8 cellular contexts compared by ENCODE assay signal in the genomic region with DNA sequence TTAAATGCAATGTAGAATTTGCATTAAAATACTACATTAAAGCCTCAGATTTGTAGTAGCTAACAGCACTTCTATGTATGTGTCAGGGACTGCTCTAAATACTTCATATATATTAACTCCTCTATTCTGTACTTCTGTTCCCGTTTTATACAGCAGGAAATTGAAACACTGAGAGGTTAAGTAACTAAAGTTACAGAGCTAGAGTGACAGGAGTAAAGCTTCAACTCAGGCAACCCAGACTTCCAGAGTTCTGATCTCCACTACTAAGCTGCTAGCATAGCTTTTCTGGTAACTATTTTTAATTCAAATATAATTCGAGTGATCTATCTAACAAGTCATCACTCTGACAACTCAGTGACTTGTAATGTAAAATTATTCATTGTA. TPM values are rescaled to one million over a fixed set of nuclear protein-coding genes. Genes with fewer than 3 reads are reported as not detected.
DNase-seq lines count a peak whose midpoint lies in the region; ATAC-seq, FAIRE-seq and TF ChIP-seq lines count a peak whose summit lies in the region.

No MANE protein-coding gene starts in this region.

- TF ChIP-seq CTCF in astrocyte (IDR thresholded peaks at IDR 0.05; ENCODE audit: insufficient read depth, low read depth, low read length) (no peak), right lobe of liver (IDR thresholded peaks at IDR 0.05) (no peak)

- H3K4me2 ChIP-seq in astrocyte (ENCODE audit: low read length) = peak overlapping the region; percentile 97

- H3K4me3 Mint-ChIP-seq in astrocyte (ENCODE audit: unreplicated experiment) = peak overlapping the region; percentile 85

- peaks cover 7% of the 10 kb centered on the region for H3K4me1 Mint-ChIP-seq in astrocyte (ENCODE audit: low read depth, unreplicated experiment)

- intact Hi-C loops in right lobe of liver (cut with DNase I) = no loop called here

- no peaks in the 10 kb centered on the region for H3K9me3 Mint-ChIP-seq in astrocyte (ENCODE audit: unreplicated experiment)

- ATAC-seq in HG03432 (IDR thresholded peaks at IDR 0.05; ENCODE audit: unreplicated experiment) (peak; percentile 0), right lobe of liver (peak in 3 of 4 donors; percentile 16 to 31 (median 26)), HG03521 (IDR thresholded peaks at IDR 0.05; ENCODE audit: unreplicated experiment) (no peak)

- peaks cover 3% of the 10 kb centered on the region for H4K20me1 ChIP-seq in astrocyte (ENCODE audit: insufficient read depth, low read length)

- no peaks in the 10 kb centered on the region for H3K27me3 Mint-ChIP-seq in astrocyte (ENCODE audit: low read depth, unreplicated experiment)

- FAIRE-seq in astrocyte (lab: Jason Lieb, UNC) = no peak

- 18% methylated on average over 2 of the region's 2 CpGs for WGBS in right lobe of liver (ENCODE audit: insufficient coverage, low coverage, low lambda C conversion rate, missing lambda C conversion rate)

- peak overlapping the region; percentile 93 for H2AFZ ChIP-seq in astrocyte (ENCODE audit: low read depth, low read length)

- no peak for DNase-seq in astrocyte (ENCODE audit: low read depth)
- DNase-seq in right lobe of liver = no peak
- DNase-seq in NCI-H1048 (lab: John Stamatoyannopoulos, UW) = no peak
- no peak for DNase-seq in effector CD8-positive, alpha-beta T cell (lab: John Stamatoyannopoulos, UW)
- DNase-seq in activated CD4-positive, alpha-beta T cell treated with anti-CD3 and anti-CD28 coated beads, Interleukin-2, amount 50 U/mL, for 48 hours = no peak

- TF ChIP-seq POLR2A in right lobe of liver (IDR thresholded peaks at IDR 0.05) = no peak

- peaks cover 66% of the 10 kb centered on the region for H3K79me2 ChIP-seq in astrocyte (ENCODE audit: insufficient read depth, low read length)

- H3K4me1 ChIP-seq in astrocyte (ENCODE audit: insufficient read depth, low read length) (peaks cover 21% of the 10 kb centered on the region), right lobe of liver (peaks cover 0 to 11% (median 0%) of the 10 kb centered on the region in 4 donors)

- H3K27ac Mint-ChIP-seq in astrocyte (ENCODE audit: unreplicated experiment) = no peak overlapping the region

- H3K27ac ChIP-seq in astrocyte (ENCODE audit: low read depth, low read length) (peak overlapping the region; percentile 80), right lobe of liver (peak overlapping the region; percentile 20 to 44 (median 37))

- no peaks in the 10 kb centered on the region for H3K36me3 ChIP-seq in astrocyte (ENCODE audit: insufficient read depth, low read length)
- H3K36me3 ChIP-seq in right lobe of liver = no peaks in the 10 kb centered on the region

- H3K9ac ChIP-seq in astrocyte (ENCODE audit: low read length) = peak overlapping the region; percentile 86

- H3K4me3 ChIP-seq in GM08714 (ENCODE audit: low read length) (peak overlapping the region; percentile 75), astrocyte (ENCODE audit: insufficient read depth, low read depth, low read length) (peak overlapping the region; percentile 88), right lobe of liver (peak overlapping the region; percentile 33 to 56 (median 48))

- H3K36me3 Mint-ChIP-seq in astrocyte (ENCODE audit: low read depth, unreplicated experiment) = peaks cover 3% of the 10 kb centered on the region

- no peaks in the 10 kb centered on the region for H3K9me3 ChIP-seq in astrocyte (ENCODE audit: insufficient read depth, low read depth, low read length)
- H3K9me3 ChIP-seq in right lobe of liver = no peaks in the 10 kb centered on the region

- H3K27me3 ChIP-seq in astrocyte (ENCODE audit: insufficient read depth, low read length) = no peaks in the 10 kb centered on the region
- H3K27me3 ChIP-seq in right lobe of liver = no peaks in the 10 kb centered on the region

RNA-seq across cellular contexts. Expression of a gene that starts 0.6 kb away (rescaled TPM):
- total RNA-seq in astrocyte (53.9 and 54.6 TPM in 2 replicates), right lobe of liver (10 to 100 TPM; 12.4 to 34.5 (median 16.9) TPM)
